1 cellular context compared by ENCODE assay signal in genomic region chr17:4523946-4524345, GRCh38.
TF ChIP-seq lines count a peak whose summit lies in the region.

No MANE protein-coding gene starts in this region.

TF ChIP-seq in GM12878, 131 proteins besides CTCF, POLR2A, EP300 and RAD21 (continued from another document):
- TF ChIP-seq MYB (IDR thresholded peaks at IDR 0.05; ENCODE audit: borderline replicate concordance, low read depth, low read length) (no peak), CREB1 (IDR thresholded peaks at IDR 0.05; ENCODE audit: low read depth) (no peak), BMI1 (IDR thresholded peaks at IDR 0.05; ENCODE audit: borderline replicate concordance) (no peak)
